ENCODE assay signal across 25 cellular contexts in genomic region chr13:39768962-39769361, GRCh38.
DNase-seq lines count a peak whose midpoint lies in the region; ATAC-seq and TF ChIP-seq lines count a peak whose summit lies in the region.
"Had no signal": no experiment of that assay in that cellular context is flagged by ENCODE, and none has a peak within 500 bp of the region (broad histone marks: within the 10 kb centered on the region; RNA-seq: fewer than 3 reads in every experiment).

No MANE protein-coding gene starts in this region.

- H3K4me3 Mint-ChIP-seq in endodermal cell: no peak overlapping the region
- H3K4me3 Mint-ChIP-seq: CD8-positive, alpha-beta T cell had no signal

- no TSS peak for BruUV-seq in PC-3 (replicated peaks; lab: Mats Ljungman, UMichigan)

- H3K9me3 Mint-ChIP-seq in endodermal cell: peaks cover 15% of the 10 kb centered on the region
- H3K9me3 Mint-ChIP-seq: CD8-positive, alpha-beta T cell had no signal

- no peaks in the 10 kb centered on the region for H4K20me1 ChIP-seq in PC-3 (ENCODE audit: low read length)
- H4K20me1 ChIP-seq in smooth muscle cell (ENCODE audit: low read depth): no peaks in the 10 kb centered on the region

- no peaks in the 10 kb centered on the region for H3K4me1 ChIP-seq in PC-3 (ENCODE audit: insufficient read depth, low read length)
- peaks cover 3% of the 10 kb centered on the region for H3K4me1 ChIP-seq in endodermal cell (ENCODE audit: control insufficient read depth, insufficient read depth, low read length)
- H3K4me1 ChIP-seq in smooth muscle cell (ENCODE audit: low read depth): peaks cover 4% of the 10 kb centered on the region
- H3K4me1 ChIP-seq in uterus: peaks cover 0 to 7% of the 10 kb centered on the region in 2 donors
- H3K4me1 ChIP-seq: Caco-2 had no signal

- H3K36me3 ChIP-seq in PC-3 (ENCODE audit: low read depth, low read length): no peaks in the 10 kb centered on the region
- H3K36me3 ChIP-seq in endodermal cell (ENCODE audit: control insufficient read depth, insufficient read depth, low read length): no peaks in the 10 kb centered on the region
- H3K36me3 ChIP-seq in smooth muscle cell (ENCODE audit: low read depth): no peaks in the 10 kb centered on the region
- no peaks in the 10 kb centered on the region for H3K36me3 ChIP-seq in uterus
- H3K36me3 ChIP-seq: Peyer's patch had no signal

- no peak overlapping the region for H3K27ac ChIP-seq in PC-3 (ENCODE audit: low read length)
- no peak overlapping the region for H3K27ac ChIP-seq in endodermal cell (ENCODE audit: low read depth, low read length)
- H3K27ac ChIP-seq in smooth muscle cell (ENCODE audit: low read depth): peak overlapping the region; percentile 37
- H3K27ac ChIP-seq in uterus: no peak overlapping the region
- H3K27ac ChIP-seq: GM23248, Peyer's patch had no signal

- CTCF ChIA-PET in PC-3 (lab: Charles Lee): no interaction called here

- H3K4me2 ChIP-seq in PC-3 (ENCODE audit: low read length) (no peak overlapping the region), smooth muscle cell (no peak overlapping the region)

- H3K9me3 ChIP-seq in PC-3 (ENCODE audit: low read length) (no peaks in the 10 kb centered on the region), endodermal cell (ENCODE audit: control insufficient read depth, low read length) (peaks cover 18% of the 10 kb centered on the region), smooth muscle cell (replicated peaks; ENCODE audit: low read depth) (no peaks in the 10 kb centered on the region), uterus (no peaks in the 10 kb centered on the region)
- H3K9me3 ChIP-seq: Caco-2, Peyer's patch had no signal

- ATAC-seq in PC-3: peak; percentile 33; the same call in 1 of the 2 replicates
- ATAC-seq: CD8-positive, alpha-beta T cell; HepG2; K562 had no signal

- H3K27me3 ChIP-seq in PC-3 (ENCODE audit: low read length): no peaks in the 10 kb centered on the region
- H3K27me3 ChIP-seq in endodermal cell (ENCODE audit: control insufficient read depth, insufficient read depth, low read length, poor library complexity, severe bottlenecking): no peaks in the 10 kb centered on the region
- H3K27me3 ChIP-seq in smooth muscle cell (ENCODE audit: low read depth): no peaks in the 10 kb centered on the region
- H3K27me3 ChIP-seq in uterus: no peaks in the 10 kb centered on the region
- H3K27me3 ChIP-seq: Peyer's patch had no signal

- H2AFZ ChIP-seq in PC-3 (ENCODE audit: low read length) (no peak overlapping the region), smooth muscle cell (ENCODE audit: low read depth) (no peak overlapping the region)
- H2AFZ ChIP-seq: GM23248 had no signal

- intact Hi-C loops in PC-3 (cut with micrococcal nuclease) (no loop called here), uterus (cut with DNase I; ENCODE audit: low total_unique reads) (no loop called here)

- no peaks in the 10 kb centered on the region for H3K9me2 ChIP-seq in PC-3 (replicated peaks; ENCODE audit: low read length)

- DNase-seq in NCI-H69 (lab: John Stamatoyannopoulos, UW): peak; percentile 2
- no peak for DNase-seq in PC-3
- no peak for DNase-seq in endodermal cell
- DNase-seq in smooth muscle cell (lab: John Stamatoyannopoulos, UW; ENCODE audit: unreplicated experiment): no peak
- no peak for DNase-seq in NCI-H510A (lab: John Stamatoyannopoulos, UW)
- DNase-seq in uterus: no peak
- DNase-seq in NCI-H2081 treated with DMSO at 0.1 percent for 48 hours (lab: John Stamatoyannopoulos, UW): no peak
- DNase-seq: C1 segment of cervical spinal cord; Caco-2; CD8-positive, alpha-beta T cell; DMS 273 treated with DMSO at 0.1 percent for 48 hours; EL; GDM1; GM23248; Kasumi-1; NCI-H1092 treated with DMSO at 0.1 percent for 48 hours; NCI-H1436; NCI-H187; NCI-H2171 treated with DMSO at 0.1 percent for 48 hours; NCI-H524 treated with DMSO at 0.1 percent for 48 hours; Peyer's patch; SIG-M5 had no signal

- TF ChIP-seq POLR2A in uterus (IDR thresholded peaks at IDR 0.05): no peak

- peaks cover 3% of the 10 kb centered on the region for H3K36me3 Mint-ChIP-seq in endodermal cell (ENCODE audit: low read depth)

- H3K79me2 ChIP-seq in PC-3 (ENCODE audit: low read length): no peaks in the 10 kb centered on the region
- H3K79me2 ChIP-seq in smooth muscle cell (ENCODE audit: low read depth): no peaks in the 10 kb centered on the region

- TF ChIP-seq CTCF in PC-3 (conservative IDR thresholded peaks at IDR 0.05; ENCODE audit: low read depth, low read length): no peak
- no peak for TF ChIP-seq CTCF in endodermal cell (conservative IDR thresholded peaks at IDR 0.05)
- TF ChIP-seq CTCF in smooth muscle cell (IDR thresholded peaks at IDR 0.05; ENCODE audit: borderline replicate concordance, insufficient read depth, poor library complexity, severe bottlenecking): no peak
- TF ChIP-seq CTCF in uterus (IDR thresholded peaks at IDR 0.05): no peak

- H3K4me3 ChIP-seq in PC-3 (ENCODE audit: low read length) (no peak overlapping the region), endodermal cell (ENCODE audit: low read length) (peak overlapping the region; percentile 13), smooth muscle cell (no peak overlapping the region), uterus (no peak overlapping the region)
- H3K4me3 ChIP-seq: GM12878, GM23248, K562, Peyer's patch had no signal

- H3F3A ChIP-seq in PC-3 (ENCODE audit: low read length, unreplicated experiment) (no peaks in the 10 kb centered on the region), smooth muscle cell (ENCODE audit: low read depth) (no peaks in the 10 kb centered on the region)

- peaks cover 4% of the 10 kb centered on the region for H3K27me3 Mint-ChIP-seq in endodermal cell (ENCODE audit: insufficient read depth)

- H3K4me1 Mint-ChIP-seq in endodermal cell: peaks cover 37% of the 10 kb centered on the region

- POLR2A ChIA-PET in PC-3 (lab: Charles Lee; ENCODE audit: unreplicated experiment): no interaction called here

- no peak overlapping the region for H3K27ac Mint-ChIP-seq in endodermal cell
- H3K27ac Mint-ChIP-seq: CD8-positive, alpha-beta T cell had no signal

- H3K9ac ChIP-seq in PC-3 (ENCODE audit: low read length): no peak overlapping the region
- H3K9ac ChIP-seq in endodermal cell (ENCODE audit: extremely low read depth, low read length, poor library complexity, severe bottlenecking): no peak overlapping the region
- H3K9ac ChIP-seq in smooth muscle cell (ENCODE audit: low read depth): no peak overlapping the region
- H3K9ac ChIP-seq: GM23248 had no signal
